14 cellular contexts compared by ENCODE assay signal in genomic region chr5:89584339-89584956, GRCh38.
DNase-seq lines count a peak whose midpoint lies in the region; ATAC-seq and TF ChIP-seq lines count a peak whose summit lies in the region.
"Had no signal": no experiment of that assay in that cellular context is flagged by ENCODE, and none has a peak within 500 bp of the region (broad histone marks: within the 10 kb centered on the region; RNA-seq: fewer than 3 reads in every experiment).

No MANE protein-coding gene starts in this region.

- intact Hi-C loops in activated CD8-positive, alpha-beta T cell treated with anti-CD3 and anti-CD28 coated beads for 36 hours (cut with micrococcal nuclease): no loop called here

- peak; percentile 58 for DNase-seq in Daoy (ENCODE audit: low read depth)
- DNase-seq in NCI-H1417 treated with DMSO at 0.1 percent for 48 hours (lab: John Stamatoyannopoulos, UW): peak; percentile 7
- peak; percentile 71 for DNase-seq in brain microvascular endothelial cell
- peak; percentile 78 for DNase-seq in osteoblast (ENCODE audit: insufficient read length, low spot score, missing footprints)
- no peak for DNase-seq in NCI-H2171 (lab: John Stamatoyannopoulos, UW)
- no peak for DNase-seq in hepatocyte (ENCODE audit: low spot score)
- DNase-seq in activated CD8-positive, alpha-beta T cell treated with anti-CD3 and anti-CD28 coated beads for 36 hours: no peak
- no peak for DNase-seq in GM10266 (ENCODE audit: extremely low spot score)
- DNase-seq: activated CD4-positive, alpha-beta T cell treated with anti-CD3 and anti-CD28 coated beads, Interleukin-2, amount 50 U/mL, for 1 hour; activated naive CD4-positive, alpha-beta T cell treated with anti-CD3 and anti-CD28 coated beads for 36 hours; cortex of kidney; midbrain; retina; trophoblast cell had no signal

- H3K4me1 Mint-ChIP-seq in activated CD8-positive, alpha-beta T cell treated with anti-CD3 and anti-CD28 coated beads for 36 hours (ENCODE audit: low read depth): no peaks in the 10 kb centered on the region

- H3K36me3 Mint-ChIP-seq in activated CD8-positive, alpha-beta T cell treated with anti-CD3 and anti-CD28 coated beads for 36 hours (ENCODE audit: low read depth): no peaks in the 10 kb centered on the region

- peaks cover 11% of the 10 kb centered on the region for H3K4me1 ChIP-seq in osteoblast (ENCODE audit: insufficient read depth, low read length)
- no peaks in the 10 kb centered on the region for H3K4me1 ChIP-seq in hepatocyte (ENCODE audit: insufficient read depth)

- H3K4me3 Mint-ChIP-seq in activated CD8-positive, alpha-beta T cell treated with anti-CD3 and anti-CD28 coated beads for 36 hours: no peak overlapping the region
- H3K4me3 Mint-ChIP-seq: activated naive CD4-positive, alpha-beta T cell treated with anti-CD3 and anti-CD28 coated beads for 36 hours had no signal

- H2AFZ ChIP-seq in osteoblast (ENCODE audit: low read length): peak overlapping the region; percentile 40
- no peak overlapping the region for H2AFZ ChIP-seq in hepatocyte

- H3K79me2 ChIP-seq in osteoblast (ENCODE audit: insufficient read depth, low read length): no peaks in the 10 kb centered on the region
- H3K79me2 ChIP-seq in hepatocyte: no peaks in the 10 kb centered on the region

- WGBS in hepatocyte (ENCODE audit: low lambda C conversion rate, missing lambda C conversion rate): 55% methylated on average over 5 of the region's 5 CpGs

- no peaks in the 10 kb centered on the region for H3K27me3 Mint-ChIP-seq in activated CD8-positive, alpha-beta T cell treated with anti-CD3 and anti-CD28 coated beads for 36 hours

- POLR2A ChIA-PET in activated CD8-positive, alpha-beta T cell treated with anti-CD3 and anti-CD28 coated beads for 36 hours (lab: Charles Lee): no interaction called here

- H4K20me1 ChIP-seq in osteoblast (ENCODE audit: insufficient read depth, low read length) (no peaks in the 10 kb centered on the region), hepatocyte (ENCODE audit: insufficient read depth, poor library complexity, severe bottlenecking) (no peaks in the 10 kb centered on the region)

- no peaks in the 10 kb centered on the region for H3K9me3 Mint-ChIP-seq in activated CD8-positive, alpha-beta T cell treated with anti-CD3 and anti-CD28 coated beads for 36 hours

- no peaks in the 10 kb centered on the region for H3K27me3 ChIP-seq in brain microvascular endothelial cell (replicated peaks)
- H3K27me3 ChIP-seq in osteoblast (ENCODE audit: insufficient read depth, low read length): no peaks in the 10 kb centered on the region
- no peaks in the 10 kb centered on the region for H3K27me3 ChIP-seq in hepatocyte

- no peak overlapping the region for H3K27ac Mint-ChIP-seq in activated CD8-positive, alpha-beta T cell treated with anti-CD3 and anti-CD28 coated beads for 36 hours
- H3K27ac Mint-ChIP-seq: activated naive CD4-positive, alpha-beta T cell treated with anti-CD3 and anti-CD28 coated beads for 36 hours had no signal

- no peak for TF ChIP-seq CTCF in brain microvascular endothelial cell (IDR thresholded peaks at IDR 0.05; ENCODE audit: low read depth, low read length, missing control alignments)
- no peak for TF ChIP-seq CTCF in osteoblast (IDR thresholded peaks at IDR 0.05; ENCODE audit: extremely low read depth, low read depth, low read length)
- TF ChIP-seq CTCF in hepatocyte (IDR thresholded peaks at IDR 0.05; ENCODE audit: poor library complexity): no peak
- TF ChIP-seq CTCF in activated CD8-positive, alpha-beta T cell treated with anti-CD3 and anti-CD28 coated beads for 36 hours (IDR thresholded peaks at IDR 0.05): no peak
- no peak for TF ChIP-seq CTCF in GM10266 (IDR thresholded peaks at IDR 0.05; ENCODE audit: control insufficient read depth, insufficient read depth, low read depth, missing control alignments)

- no peaks in the 10 kb centered on the region for H3K36me3 ChIP-seq in brain microvascular endothelial cell (replicated peaks)
- no peaks in the 10 kb centered on the region for H3K36me3 ChIP-seq in osteoblast (ENCODE audit: insufficient read depth, low read length)
- H3K36me3 ChIP-seq in hepatocyte (replicated peaks; ENCODE audit: insufficient read depth, low read depth): no peaks in the 10 kb centered on the region

- no peaks in the 10 kb centered on the region for H3K9me2 ChIP-seq in hepatocyte (replicated peaks; ENCODE audit: insufficient read depth)

- H3K4me3 ChIP-seq in brain microvascular endothelial cell (ENCODE audit: low read depth, low read length): no peak overlapping the region
- H3K4me3 ChIP-seq in osteoblast (ENCODE audit: insufficient read depth, low read length): no peak overlapping the region
- no peak overlapping the region for H3K4me3 ChIP-seq in hepatocyte

- H3K27ac ChIP-seq in brain microvascular endothelial cell (no peak overlapping the region), osteoblast (ENCODE audit: low read depth, low read length) (peak overlapping the region; percentile 30), hepatocyte (no peak overlapping the region)

- ATAC-seq in activated CD8-positive, alpha-beta T cell treated with anti-CD3 and anti-CD28 coated beads for 36 hours: no peak

- CTCF ChIA-PET in activated CD8-positive, alpha-beta T cell treated with anti-CD3 and anti-CD28 coated beads for 36 hours (lab: Charles Lee): no interaction called here

- H3K4me2 ChIP-seq in osteoblast (ENCODE audit: insufficient read depth, low read length) (peak overlapping the region; percentile 18), hepatocyte (no peak overlapping the region)

- in situ Hi-C loops in brain microvascular endothelial cell (cut with HindIII; ENCODE audit: low pct_ligation_motif_present, low sequenced_read_pairs): no loop called here

- H3K9me3 ChIP-seq in osteoblast (ENCODE audit: low read depth, low read length) (no peaks in the 10 kb centered on the region), hepatocyte (ENCODE audit: low read depth) (no peaks in the 10 kb centered on the region)

Comparison
In these comparisons a context has a peak if more than half of its experiments do, and no peak if none do; other contexts are left out.
1. DNase-seq: peak in Daoy (single experiment), NCI-H1417 treated with DMSO at 0.1 percent for 48 hours (single experiment), brain microvascular endothelial cell (single experiment) and osteoblast (single experiment); none in NCI-H2171 (single experiment), hepatocyte (single experiment), activated CD8-positive, alpha-beta T cell treated with anti-CD3 and anti-CD28 coated beads for 36 hours (single experiment) and GM10266 (single experiment).